ENCODE assay signal across 33 cellular contexts in the genomic region with DNA sequence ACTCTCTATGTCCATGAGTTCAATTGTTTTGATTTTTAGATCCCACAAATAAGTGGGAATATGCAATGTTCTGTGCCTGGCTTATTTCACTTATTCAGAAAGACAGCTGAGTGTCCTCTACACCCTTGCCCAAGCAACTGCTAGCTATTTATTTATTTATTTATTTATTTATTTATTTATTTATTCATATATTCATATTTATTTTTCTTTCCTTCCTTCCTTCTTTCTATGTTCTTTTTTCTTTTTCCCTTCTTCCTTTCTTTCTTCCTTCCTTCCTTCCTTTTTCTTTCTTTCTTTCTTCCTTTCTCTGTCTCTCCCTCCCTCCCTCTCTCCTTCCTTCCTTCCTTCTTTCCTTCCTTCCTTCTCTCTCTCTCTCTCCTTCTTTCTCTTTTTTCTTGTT.
"Had no signal": no experiment of that assay in that cellular context is flagged by ENCODE, and none has a peak within 500 bp of the region (broad histone marks: within the 10 kb centered on the region; RNA-seq: fewer than 3 reads in every experiment).

No MANE protein-coding gene starts in this region.

- H3K27ac ChIP-seq: Peyer's patch, WERI-Rb-1 had no signal

- H3K4me1 ChIP-seq: Peyer's patch had no signal

- DNase-seq: activated CD4-positive, alpha-beta memory T cell treated with anti-CD3 and anti-CD28 coated beads, Interleukin-2, amount 10 ng/mL, durations not matched to agents 7 days and 5 days; activated CD4-positive, alpha-beta T cell treated with anti-CD3 and anti-CD28 coated beads for 1 hour; activated CD4-positive, alpha-beta T cell treated with anti-CD3 and anti-CD28 coated beads for 48 hours; activated CD4-positive, CD25-positive, alpha-beta regulatory T cell; activated CD8-positive, alpha-beta memory T cell treated with anti-CD3 and anti-CD28 coated beads for 24 hours; activated CD8-positive, alpha-beta memory T cell treated with anti-CD3 and anti-CD28 coated beads, Interleukin-2, amount 50 U/mL, for 48 hours; activated gamma-delta T cell; activated naive CD4-positive, alpha-beta T cell treated with Interleukin-2 at 50 U/mL for 16 hours; activated naive CD8-positive, alpha-beta T cell treated with anti-CD3 and anti-CD28 coated beads, Interleukin-2, amount 50 U/mL, for 24 hours; anterior cingulate cortex; caudate nucleus; Karpas-422; KBM-7; NCI-H1048; NCI-H1105 treated with DMSO at 0.1 percent for 48 hours; NCI-H1436 treated with DMSO at 0.1 percent for 48 hours; NCI-H1694 treated with DMSO at 0.1 percent for 48 hours; NCI-H2029; NCI-H345; NCI-H524 treated with DMSO at 0.1 percent for 48 hours; PC-3; Peyer's patch; RPMI8226; SIG-M5; T-cell; WERI-Rb-1 had no signal

- H3K4me3 ChIP-seq: Peyer's patch had no signal

- H3K27me3 Mint-ChIP-seq: activated CD8-positive, alpha-beta memory T cell treated with anti-CD3 and anti-CD28 coated beads, Interleukin-2, amount 10 ng/mL, durations not matched to agents 7 days and 5 days; activated naive CD4-positive, alpha-beta T cell treated with anti-CD3 and anti-CD28 coated beads, Interleukin-2, amount 50 U/mL, for 24 hours; activated naive CD8-positive, alpha-beta T cell treated with anti-CD3 and anti-CD28 coated beads, Interleukin-2, amount 50 U/mL, for 24 hours; IgD-negative memory B cell; T-cell had no signal

- H3K9me3 ChIP-seq: Peyer's patch had no signal

- FAIRE-seq: bronchial epithelial cell had no signal

- H3K9me3 Mint-ChIP-seq: activated CD4-positive, alpha-beta memory T cell treated with anti-CD3 and anti-CD28 coated beads, Interleukin-2, amount 10 ng/mL, durations not matched to agents 7 days and 5 days; activated naive CD4-positive, alpha-beta T cell treated with anti-CD3 and anti-CD28 coated beads, Interleukin-2, amount 50 U/mL, for 24 hours; activated naive CD8-positive, alpha-beta T cell treated with anti-CD3 and anti-CD28 coated beads, Interleukin-2, amount 50 U/mL, for 24 hours; activated T-helper 2 cell treated with anti-CD3 and anti-CD28 coated beads, Interferon-gamma antibody, Interleukin-2, Interleukin-4, amounts not matched to agents 10 μg/mL and 5 μg/mL and 100 μg/mL, durations not matched to agents 14 hours and 24 hours and 36 hours; brain; T-cell had no signal

- H3K36me3 Mint-ChIP-seq: activated CD8-positive, alpha-beta memory T cell treated with anti-CD3 and anti-CD28 coated beads, Interleukin-2, amount 10 ng/mL, durations not matched to agents 7 days and 5 days; activated naive CD4-positive, alpha-beta T cell treated with anti-CD3 and anti-CD28 coated beads, Interleukin-2, amount 50 U/mL, for 24 hours; brain; T-cell had no signal

- H3K4me3 Mint-ChIP-seq: activated CD4-positive, alpha-beta memory T cell treated with anti-CD3 and anti-CD28 coated beads, Interleukin-2, amount 10 ng/mL, durations not matched to agents 7 days and 5 days; activated CD8-positive, alpha-beta memory T cell treated with anti-CD3 and anti-CD28 coated beads, Interleukin-2, amount 10 ng/mL, durations not matched to agents 7 days and 5 days; activated naive CD4-positive, alpha-beta T cell treated with anti-CD3 and anti-CD28 coated beads, Interleukin-2, amount 50 U/mL, for 24 hours; activated naive CD8-positive, alpha-beta T cell treated with anti-CD3 and anti-CD28 coated beads, Interleukin-2, amount 50 U/mL, for 24 hours; brain; IgD-negative memory B cell; T-cell had no signal

- ATAC-seq: activated CD8-positive, alpha-beta memory T cell treated with anti-CD3 and anti-CD28 coated beads, Interleukin-2, amount 10 ng/mL, durations not matched to agents 7 days and 5 days; activated naive CD8-positive, alpha-beta T cell treated with anti-CD3 and anti-CD28 coated beads, Interleukin-2, amount 50 U/mL, for 24 hours; PC-3; SK-N-SH treated with all-trans-retinoic acid at 6 μM for 48 hours; T-cell had no signal

- H3K36me3 ChIP-seq: Peyer's patch, WERI-Rb-1 had no signal

- H3K27ac Mint-ChIP-seq: activated CD4-positive, alpha-beta memory T cell treated with anti-CD3 and anti-CD28 coated beads, Interleukin-2, amount 10 ng/mL, durations not matched to agents 7 days and 5 days; activated CD8-positive, alpha-beta memory T cell treated with anti-CD3 and anti-CD28 coated beads, Interleukin-2, amount 10 ng/mL, durations not matched to agents 7 days and 5 days; activated naive CD4-positive, alpha-beta T cell treated with anti-CD3 and anti-CD28 coated beads, Interleukin-2, amount 50 U/mL, for 24 hours; activated naive CD8-positive, alpha-beta T cell treated with anti-CD3 and anti-CD28 coated beads, Interleukin-2, amount 50 U/mL, for 24 hours; activated T-helper 2 cell treated with anti-CD3 and anti-CD28 coated beads, Interferon-gamma antibody, Interleukin-2, Interleukin-4, amounts not matched to agents 10 μg/mL and 5 μg/mL and 100 μg/mL, durations not matched to agents 14 hours and 24 hours and 36 hours; brain; IgD-negative memory B cell had no signal

- H3K27me3 ChIP-seq: Peyer's patch had no signal

- H3K4me1 Mint-ChIP-seq: IgD-negative memory B cell had no signal
